9 cellular contexts compared by ENCODE assay signal in genomic region chr10:44935201-44935960, GRCh38. TPM values are rescaled to one million over a fixed set of nuclear protein-coding genes. Genes with fewer than 3 reads are reported as not detected.
DNase-seq lines count a peak whose midpoint lies in the region; ATAC-seq, FAIRE-seq and TF ChIP-seq lines count a peak whose summit lies in the region.
"Had no signal": no experiment of that assay in that cellular context is flagged by ENCODE, and none has a peak within 500 bp of the region (broad histone marks: within the 10 kb centered on the region; RNA-seq: fewer than 3 reads in every experiment).

No MANE protein-coding gene starts in this region.

- DNase-seq in HK-2 (ENCODE audit: unreplicated experiment): peak; percentile 69
- DNase-seq in breast epithelium (ENCODE audit: low spot score in 2 of 2): peak in 1 of 2 donors; percentile 79
- DNase-seq in keratinocyte (ENCODE audit: low read depth, low spot score): peak; percentile 13
- peak; percentile 66 for DNase-seq in spleen
- DNase-seq in ovary: no peak
- DNase-seq in CD4-positive, alpha-beta T cell: no peak
- DNase-seq: endodermal cell had no signal

- 65 to 73% (median 67%) methylated on average over 5 to 9 of the region's 9 CpGs for WGBS in spleen, 5 donors
- WGBS in ovary, 3 donors: 47 to 60% (median 59%) methylated on average over 8 to 9 of the region's 9 CpGs

- H3K36me3 Mint-ChIP-seq in CD4-positive, alpha-beta T cell (ENCODE audit: low read depth): no peaks in the 10 kb centered on the region

- H3K9me3 Mint-ChIP-seq in CD4-positive, alpha-beta T cell: no peaks in the 10 kb centered on the region
- H3K9me3 Mint-ChIP-seq: endodermal cell had no signal

- H3K9ac ChIP-seq in keratinocyte (ENCODE audit: control insufficient read depth, extremely low read depth, insufficient read depth, low read length): peak overlapping the region; percentile 23

- no peaks in the 10 kb centered on the region for H3K9me3 ChIP-seq in breast epithelium
- no peaks in the 10 kb centered on the region for H3K9me3 ChIP-seq in keratinocyte (ENCODE audit: control insufficient read depth, low read depth, low read length)
- H3K9me3 ChIP-seq in spleen: no peaks in the 10 kb centered on the region
- no peaks in the 10 kb centered on the region for H3K9me3 ChIP-seq in ovary
- no peaks in the 10 kb centered on the region for H3K9me3 ChIP-seq in CD4-positive, alpha-beta T cell (ENCODE audit: control insufficient read depth, low read length)

- peaks cover 5% of the 10 kb centered on the region for H3K27me3 Mint-ChIP-seq in CD4-positive, alpha-beta T cell

- peaks cover 5% of the 10 kb centered on the region for H3K4me1 Mint-ChIP-seq in CD4-positive, alpha-beta T cell (ENCODE audit: low read depth)

- ATAC-seq in GM19452 (IDR thresholded peaks at IDR 0.05; ENCODE audit: unreplicated experiment): no peak
- no peak for ATAC-seq in HG02938 (IDR thresholded peaks at IDR 0.05; ENCODE audit: unreplicated experiment)
- ATAC-seq in CD4-positive, alpha-beta T cell (ENCODE audit: poor library complexity): no peak

- H3K79me2 ChIP-seq in keratinocyte (ENCODE audit: control insufficient read depth, insufficient read depth, low read length): no peaks in the 10 kb centered on the region

- intact Hi-C loops in breast epithelium (cut with DNase I; ENCODE audit: low total_unique reads) (no loop called here), spleen (cut with DNase I; ENCODE audit: low total_unique reads) (no loop called here), ovary (cut with DNase I) (loop anchor here in 1 of 4 donors (10.0 kb wide), 1 partner anchor 69 kb away; the partner anchor contains the start of gene ZNF22)
- intact Hi-C loops in CD4-positive, alpha-beta T cell (cut with DNase I, micrococcal nuclease): no loop called here

- H3K27me3 ChIP-seq in breast epithelium (no peaks in the 10 kb centered on the region), keratinocyte (ENCODE audit: control insufficient read depth, extremely low read depth, insufficient read depth, low read length) (no peaks in the 10 kb centered on the region), spleen (replicated peaks in 1 of 7) (no peaks in the 10 kb centered on the region), ovary (no peaks in the 10 kb centered on the region)
- H3K27me3 ChIP-seq in CD4-positive, alpha-beta T cell (ENCODE audit: control insufficient read depth, insufficient read depth, low read length): no peaks in the 10 kb centered on the region

- H3K4me1 ChIP-seq in breast epithelium (peaks cover 0 to 12% of the 10 kb centered on the region in 2 donors), keratinocyte (ENCODE audit: control insufficient read depth, extremely low read depth, insufficient read depth, low read length) (peaks cover 11% of the 10 kb centered on the region), spleen (peaks cover 0 to 59% (median 25%) of the 10 kb centered on the region in 6 donors), ovary (ENCODE audit: insufficient read depth) (no peaks in the 10 kb centered on the region)

- peak overlapping the region; percentile 72 to 80 for H3K27ac ChIP-seq in breast epithelium
- H3K27ac ChIP-seq in keratinocyte (ENCODE audit: control insufficient read depth, insufficient read depth, low read length): peak overlapping the region; percentile 25
- peak overlapping the region in 5 of 8 donors; percentile 5 to 38 (median 37) for H3K27ac ChIP-seq in spleen
- no peak overlapping the region for H3K27ac ChIP-seq in ovary
- no peak overlapping the region for H3K27ac ChIP-seq in CD4-positive, alpha-beta T cell (ENCODE audit: low read depth, low read length)

- peak overlapping the region; percentile 32 for H2AFZ ChIP-seq in keratinocyte (ENCODE audit: control insufficient read depth, low read length)

- TF ChIP-seq POLR2A in breast epithelium (IDR thresholded peaks at IDR 0.05): no peak
- TF ChIP-seq POLR2A in spleen (IDR thresholded peaks at IDR 0.05): no peak
- TF ChIP-seq POLR2A in ovary (IDR thresholded peaks at IDR 0.05): no peak

- no peak for TF ChIP-seq EP300 in ovary (IDR thresholded peaks at IDR 0.05)

- no peak overlapping the region for H3K4me3 Mint-ChIP-seq in CD4-positive, alpha-beta T cell
- H3K4me3 Mint-ChIP-seq: endodermal cell had no signal

- H3K4me2 ChIP-seq in keratinocyte (ENCODE audit: control insufficient read depth, extremely low read depth, insufficient read depth, low read depth, low read length): no peak overlapping the region

- TF ChIP-seq CTCF in breast epithelium (IDR thresholded peaks at IDR 0.05) (no peak), keratinocyte (optimal IDR thresholded peaks at IDR 0.05 in 1 of 3, IDR thresholded peaks at IDR 0.05 in 1 of 3, conservative IDR thresholded peaks at IDR 0.05 in 1 of 3; ENCODE audit: extremely low read depth in 1 of 3, insufficient read depth in 2 of 3, low read length in 3 of 3) (no peak), spleen (IDR thresholded peaks at IDR 0.05 in 8 of 11, conservative IDR thresholded peaks at IDR 0.05 in 3 of 11) (no peak), ovary (IDR thresholded peaks at IDR 0.05) (no peak)
- TF ChIP-seq CTCF in CD4-positive, alpha-beta T cell (IDR thresholded peaks at IDR 0.05): no peak

- no peak overlapping the region for H3K27ac Mint-ChIP-seq in CD4-positive, alpha-beta T cell
- H3K27ac Mint-ChIP-seq: endodermal cell had no signal

- no peak overlapping the region for H3K4me3 ChIP-seq in breast epithelium
- no peak overlapping the region for H3K4me3 ChIP-seq in keratinocyte (ENCODE audit: control insufficient read depth in 2 of 3, extremely low read depth in 1 of 3, insufficient read depth in 2 of 3, low read depth in 1 of 3, low read length in 3 of 3)
- no peak overlapping the region for H3K4me3 ChIP-seq in spleen
- no peak overlapping the region for H3K4me3 ChIP-seq in ovary

- dilution Hi-C loops in keratinocyte (cut with MboI; ENCODE audit: extremely low pct_ligation_motif_present, low sequenced_read_pairs): no loop called here

- peak; percentile 69 for FAIRE-seq in keratinocyte (lab: Jason Lieb, UNC)

- POLR2A ChIA-PET in CD4-positive, alpha-beta T cell (lab: Charles Lee): no interaction called here

- H3K9me1 ChIP-seq in keratinocyte (ENCODE audit: control insufficient read depth, extremely low read depth, insufficient read depth, low read length): no peaks in the 10 kb centered on the region

- H3K36me3 ChIP-seq in breast epithelium: no peaks in the 10 kb centered on the region
- H3K36me3 ChIP-seq in keratinocyte (ENCODE audit: control insufficient read depth in 2 of 2, extremely low read depth in 1 of 2, insufficient read depth in 2 of 2, low read length in 2 of 2): no peaks in the 10 kb centered on the region
- H3K36me3 ChIP-seq in spleen: no peaks in the 10 kb centered on the region
- H3K36me3 ChIP-seq in ovary: no peaks in the 10 kb centered on the region

- no peaks in the 10 kb centered on the region for H4K20me1 ChIP-seq in keratinocyte (ENCODE audit: control insufficient read depth, extremely low read depth, insufficient read depth, low read length)

- CTCF ChIA-PET in CD4-positive, alpha-beta T cell (lab: Charles Lee): no interaction called here

RNA-seq across cellular contexts. Expression of gene RASSF4, which starts 24.2 kb away (rescaled TPM):
- total RNA-seq in breast epithelium (100 to 1,000 TPM in 1 of 3 donors, 10 to 100 TPM in 2; 18.7 to 364 (median 41.1) TPM), spleen (10 to 100 TPM; 70.8 to 96.2 (median 73.7) TPM), ovary (10 to 100 TPM in 3 of 7 donors, 1 to 10 TPM in 4; 4.8 to 21.9 (median 7.3) TPM)
- polyA plus RNA-seq in keratinocyte (0.20 to 0.54 TPM (median 0.23 TPM) in 3 replicates), spleen (10 to 100 TPM; 36.7 to 61.0 (median 38.2) TPM), ovary (1 to 10 TPM; 8.1 to 9.7 TPM)
- polyA plus RNA-seq in keratinocyte (2011; ENCODE audit: low read depth): 0.11 TPM
- 0.06 and 0.09 TPM in 2 replicates for polyA plus RNA-seq in keratinocyte (2011; cell fraction: cytosol; rRNA removed)
- 0.34 and 0.64 TPM in 2 replicates for polyA plus RNA-seq in keratinocyte (2011; cell fraction: nucleus; rRNA removed)
- polyA plus RNA-seq in keratinocyte (2012; ENCODE audit: low replicate concordance): 0.14 TPM in 1 of 2 replicates, not detected in the other
- 0.13 to 0.52 TPM (median 0.22 TPM) in 3 replicates for polyA minus RNA-seq in keratinocyte
- polyA minus RNA-seq in keratinocyte (2011; cell fraction: cytosol; rRNA and poly(A)+ RNA removed): not detected
- polyA minus RNA-seq in keratinocyte (2011; cell fraction: nucleus; rRNA and poly(A)+ RNA removed): 0.54 TPM in 1 of 2 replicates, not detected in the other
- 1 to 10 TPM in 1 of 2 experiments, under 1 TPM in 1; 0.88 to 1.4 TPM for total RNA-seq in CD4-positive, alpha-beta T cell

RNA-seq across cellular contexts. Expression of gene TMEM72, which starts 24.2 kb away (rescaled TPM):
- total RNA-seq in breast epithelium: not detected
- polyA plus RNA-seq in keratinocyte: not detected in 3 replicates
- polyA plus RNA-seq in keratinocyte (2011; ENCODE audit: low read depth): not detected
- not detected in 2 replicates for polyA plus RNA-seq in keratinocyte (2011; cell fraction: cytosol; rRNA removed)
- polyA plus RNA-seq in keratinocyte (2011; cell fraction: nucleus; rRNA removed): not detected in 2 replicates
- not detected in 2 replicates for polyA plus RNA-seq in keratinocyte (2012; ENCODE audit: low replicate concordance)
- polyA minus RNA-seq in keratinocyte: not detected in 3 replicates
- polyA minus RNA-seq in keratinocyte (2011; cell fraction: cytosol; rRNA and poly(A)+ RNA removed): not detected
- polyA minus RNA-seq in keratinocyte (2011; cell fraction: nucleus; rRNA and poly(A)+ RNA removed): not detected in 2 replicates
- total RNA-seq in spleen: not detected
- under 1 TPM in 1 of 3 donors, not detected in 2; 0.04 TPM for polyA plus RNA-seq in spleen
- total RNA-seq in ovary: not detected
- polyA plus RNA-seq in ovary: under 1 TPM in 1 of 2 donors, not detected in 1; 0.05 TPM
- not detected for total RNA-seq in CD4-positive, alpha-beta T cell
- total RNA-seq: endodermal cell had no signal

RNA-seq across cellular contexts. Expression of gene DEPP1, which starts 43.2 kb away (rescaled TPM):
- total RNA-seq in breast epithelium: 1,000 to 10,000 TPM in 1 of 3 donors, 100 to 1,000 TPM in 2; 139 to 2,057 (median 460) TPM
- polyA plus RNA-seq in keratinocyte: 0.90 to 1.2 TPM (median 0.95 TPM) in 3 replicates
- polyA plus RNA-seq in keratinocyte (2011; ENCODE audit: low read depth): 1.4 TPM
- polyA plus RNA-seq in keratinocyte (2011; cell fraction: cytosol; rRNA removed): 0.36 and 0.75 TPM in 2 replicates
- 4.1 and 6.0 TPM in 2 replicates for polyA plus RNA-seq in keratinocyte (2011; cell fraction: nucleus; rRNA removed)
- 0.61 and 3.1 TPM in 2 replicates for polyA plus RNA-seq in keratinocyte (2012; ENCODE audit: low replicate concordance)
- polyA minus RNA-seq in keratinocyte: 0.69 to 3.5 TPM (median 0.83 TPM) in 3 replicates
- polyA minus RNA-seq in keratinocyte (2011; cell fraction: cytosol; rRNA and poly(A)+ RNA removed): not detected
- 3.0 and 3.3 TPM in 2 replicates for polyA minus RNA-seq in keratinocyte (2011; cell fraction: nucleus; rRNA and poly(A)+ RNA removed)
- total RNA-seq in spleen: 10 to 100 TPM in 6 of 7 donors, 1 to 10 TPM in 1; 9.5 to 90.1 (median 21.1) TPM
- 10 to 100 TPM; 13.3 to 36.5 (median 15.7) TPM for polyA plus RNA-seq in spleen
- 100 to 1,000 TPM in 5 of 7 donors, 10 to 100 TPM in 2; 35.6 to 511 (median 174) TPM for total RNA-seq in ovary
- 100 to 1,000 TPM in 1 of 2 donors, 10 to 100 TPM in 1; 56.7 to 603 TPM for polyA plus RNA-seq in ovary
- total RNA-seq in CD4-positive, alpha-beta T cell: not detected

Comparison
In these comparisons a context has a peak if more than half of its experiments do, and no peak if none do; other contexts are left out.
1. DNase-seq: peak in HK-2 (single experiment), keratinocyte (single experiment) and spleen (single experiment); none in ovary (0 of 5) and CD4-positive, alpha-beta T cell (0 of 10).
2. H3K27ac ChIP-seq: peak in breast epithelium (2 of 2), keratinocyte (single experiment) and spleen (5 of 8); none in ovary (0 of 2) and CD4-positive, alpha-beta T cell (single experiment).
3. RNA of gene DEPP1, which starts 43.2 kb away (total RNA-seq): 139 to 2,057 TPM in breast epithelium, 35.6 to 511 TPM in ovary and 9.5 to 90.1 TPM in spleen; not detected in CD4-positive, alpha-beta T cell; every median in the first group is over 4 times any median in the second.